Comparison of ENCODE assay signal across 14 cellular contexts in genomic region chr18:7174359-7175107, GRCh38. TPM values are rescaled to one million over a fixed set of nuclear protein-coding genes. Genes with fewer than 3 reads are reported as not detected.
DNase-seq lines count a peak whose midpoint lies in the region; ATAC-seq, FAIRE-seq and TF ChIP-seq lines count a peak whose summit lies in the region.
"Had no signal": no experiment of that assay in that cellular context is flagged by ENCODE, and none has a peak within 500 bp of the region (broad histone marks: within the 10 kb centered on the region; RNA-seq: fewer than 3 reads in every experiment).

No MANE protein-coding gene starts in this region.

- H3K27me3 ChIP-seq in trophoblast cell (ENCODE audit: insufficient read depth, low read length): no peaks in the 10 kb centered on the region

- no peak overlapping the region for H2BK120ac ChIP-seq in trophoblast cell (ENCODE audit: insufficient read depth, low read length, poor library complexity)

- no peak for ATAC-seq in T-helper 17 cell

- H3K18ac ChIP-seq in trophoblast cell (ENCODE audit: low read length): no peak overlapping the region

- H3K79me2 ChIP-seq in trophoblast cell (ENCODE audit: control insufficient read depth, insufficient read depth, low read length, poor library complexity): no peaks in the 10 kb centered on the region

- no peaks in the 10 kb centered on the region for H3K36me3 ChIP-seq in trophoblast cell (ENCODE audit: control insufficient read depth in 1 of 2, insufficient read depth in 2 of 2, low read length in 2 of 2)

- DNase-seq in D341Med (ENCODE audit: low spot score) (peak; percentile 70), NCI-H524 (lab: John Stamatoyannopoulos, UW) (peak; percentile 49 to 64), fibroblast of mammary gland (ENCODE audit: low read depth) (peak; percentile 27), trophoblast cell (no peak), RCC 7860 (ENCODE audit: low spot score) (no peak), T-helper 17 cell (no peak)
- DNase-seq in stimulated activated CD4-positive, alpha-beta T cell treated with anti-CD3 and anti-CD28 coated beads, Interleukin-12 subunit alpha, Interleukin-12 subunit beta, amount 100 ng/mL, for 4 hours: no peak
- DNase-seq in activated CD8-positive, alpha-beta memory T cell treated with anti-CD3 and anti-CD28 coated beads for 24 hours: no peak
- DNase-seq: activated T-cell treated with anti-CD3 and anti-CD28 coated beads, Interleukin-2, amount 50 U/mL, for 24 hours; CD4-positive, alpha-beta T cell had no signal

- H3K27ac ChIP-seq in trophoblast cell (ENCODE audit: low read depth, low read length): no peak overlapping the region
- H3K27ac ChIP-seq: KMS-11 had no signal

- H2BK5ac ChIP-seq in trophoblast cell (ENCODE audit: low read depth, low read length, poor library complexity): no peak overlapping the region

- H3K4me3 ChIP-seq in fibroblast of mammary gland (ENCODE audit: control insufficient read depth, low read depth, low read length): no peak overlapping the region
- H3K4me3 ChIP-seq in trophoblast cell (ENCODE audit: low read depth, low read length): no peak overlapping the region

- H3K4me1 ChIP-seq in trophoblast cell (ENCODE audit: control insufficient read depth in 1 of 2, insufficient read depth in 2 of 2, low read length in 2 of 2): peaks cover 18 to 28% of the 10 kb centered on the region in 2 experiments

- no peaks in the 10 kb centered on the region for H3K27me3 Mint-ChIP-seq in T-helper 17 cell
- H3K27me3 Mint-ChIP-seq: activated T-cell treated with anti-CD3 and anti-CD28 coated beads, Interleukin-2, amount 50 U/mL, for 24 hours; CD4-positive, alpha-beta T cell had no signal

- no peak for TF ChIP-seq CTCF in fibroblast of mammary gland (conservative IDR thresholded peaks at IDR 0.05; ENCODE audit: control insufficient read depth, insufficient read depth, low read depth, low read length)

- no peak overlapping the region for H4K12ac ChIP-seq in trophoblast cell (ENCODE audit: low read depth, low read length)

- H3K4me3 Mint-ChIP-seq in T-helper 17 cell: no peak overlapping the region
- H3K4me3 Mint-ChIP-seq: activated T-cell treated with anti-CD3 and anti-CD28 coated beads, Interleukin-2, amount 50 U/mL, for 24 hours; CD4-positive, alpha-beta T cell had no signal

- peak overlapping the region; percentile 25 for H2AK5ac ChIP-seq in trophoblast cell (ENCODE audit: low read length)

- no peak overlapping the region for H3K4me2 ChIP-seq in trophoblast cell (ENCODE audit: low read length)
- H3K4me2 ChIP-seq: KMS-11 had no signal

- H2BK12ac ChIP-seq in trophoblast cell (ENCODE audit: low read length): peak overlapping the region; percentile 13

- H3K4me1 Mint-ChIP-seq in T-helper 17 cell: no peaks in the 10 kb centered on the region

- H3K79me1 ChIP-seq in trophoblast cell (ENCODE audit: low read length): peaks cover 18% of the 10 kb centered on the region

- H3K14ac ChIP-seq in trophoblast cell (ENCODE audit: low read length): no peak overlapping the region

- H3K36me3 Mint-ChIP-seq in T-helper 17 cell (ENCODE audit: low read depth): no peaks in the 10 kb centered on the region

- no CpG with 5 or more reads among the region's 14 CpGs for WGBS in trophoblast cell (ENCODE audit: extremely low coverage, insufficient coverage, insufficient read length)

- H3K23ac ChIP-seq in trophoblast cell (ENCODE audit: low read length): no peak overlapping the region

- no peak overlapping the region for H4K8ac ChIP-seq in trophoblast cell (ENCODE audit: low read depth, low read length)

- H3K9me3 ChIP-seq in trophoblast cell (ENCODE audit: insufficient read depth, low read depth, low read length): no peaks in the 10 kb centered on the region
- no peaks in the 10 kb centered on the region for H3K9me3 ChIP-seq in T-helper 17 cell (ENCODE audit: control insufficient read depth, low read length, poor library complexity, severe bottlenecking)

- no peak overlapping the region for H2AFZ ChIP-seq in trophoblast cell (ENCODE audit: insufficient read depth, low read length, poor library complexity)

- H3K4ac ChIP-seq in trophoblast cell (ENCODE audit: low read depth, low read length): no peak overlapping the region

- H3K9ac ChIP-seq in trophoblast cell (ENCODE audit: low read length): no peak overlapping the region
- H3K9ac ChIP-seq: KMS-11 had no signal

- no peak overlapping the region for H4K91ac ChIP-seq in trophoblast cell (ENCODE audit: low read depth, low read length)

- H3K27ac Mint-ChIP-seq in T-helper 17 cell: no peak overlapping the region
- H3K27ac Mint-ChIP-seq: activated T-cell treated with anti-CD3 and anti-CD28 coated beads, Interleukin-2, amount 50 U/mL, for 24 hours; CD4-positive, alpha-beta T cell had no signal

- FAIRE-seq in RCC 7860 (lab: Jason Lieb, UNC): no peak
- FAIRE-seq: frontal cortex, TTC549 had no signal

RNA-seq across cellular contexts. Expression of gene LRRC30, which starts 56.4 kb away (rescaled TPM):
- polyA plus RNA-seq in trophoblast cell (2013): not detected in 2 replicates
- not detected for total RNA-seq in T-helper 17 cell
- total RNA-seq: CD4-positive, alpha-beta T cell; frontal cortex; mononuclear cell had no signal

RNA-seq across cellular contexts. Expression of gene LAMA1, which starts 56.9 kb away (rescaled TPM):
- polyA plus RNA-seq in trophoblast cell (2013): 113 and 116 TPM in 2 replicates
- not detected for total RNA-seq in T-helper 17 cell
- total RNA-seq: CD4-positive, alpha-beta T cell; mononuclear cell had no signal

Comparison
In these comparisons a context has a peak if more than half of its experiments do, and no peak if none do; other contexts are left out.
1. DNase-seq: peak in D341Med (single experiment), NCI-H524 (2 of 2) and fibroblast of mammary gland (single experiment); none in trophoblast cell (0 of 2), stimulated activated CD4-positive, alpha-beta T cell treated with anti-CD3 and anti-CD28 coated beads, Interleukin-12 subunit alpha, Interleukin-12 subunit beta, amount 100 ng/mL, for 4 hours (single experiment), RCC 7860 (single experiment), activated CD8-positive, alpha-beta memory T cell treated with anti-CD3 and anti-CD28 coated beads for 24 hours (single experiment) and T-helper 17 cell (0 of 3).